Comparison of ENCODE assay signal across 1 cellular context in the genomic region with DNA sequence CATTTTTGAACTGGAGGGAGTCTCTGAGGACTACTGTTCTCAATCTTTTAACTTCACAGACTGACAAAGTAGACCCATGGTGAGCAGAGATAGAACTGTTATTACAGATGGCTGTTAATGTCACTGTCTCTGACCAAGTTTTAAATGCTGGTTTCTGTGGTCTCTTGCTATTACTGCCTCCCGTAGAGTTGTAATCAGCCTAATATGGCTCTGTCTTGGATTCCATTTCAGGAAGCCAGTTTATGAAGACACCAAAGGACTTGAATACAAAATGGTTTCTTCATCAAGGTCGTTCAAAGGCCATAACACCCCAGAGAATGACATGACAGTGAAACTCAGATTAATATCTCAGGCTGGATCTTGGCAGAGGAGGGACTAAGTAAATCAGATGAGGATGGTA.
TF ChIP-seq lines count a peak whose summit lies in the region.

No MANE protein-coding gene starts in this region.

TF ChIP-seq in K562, 482 proteins besides CTCF, POLR2A, EP300 and RAD21 (continues in another document):
- TF ChIP-seq TCF3 (CRISPR knock-in tag; IDR thresholded peaks at IDR 0.05) (peak; percentile 36; the same call in 1 of the 2 replicates), KAT7 (CRISPR knock-in tag; IDR thresholded peaks at IDR 0.05; ENCODE audit: borderline replicate concordance) (no peak), KLF16 (IDR thresholded peaks at IDR 0.05) (no peak), ZNF778 (CRISPR knock-in tag; IDR thresholded peaks at IDR 0.05) (no peak), ZNF354B (CRISPR knock-in tag; IDR thresholded peaks at IDR 0.05) (no peak), TEAD4 (IDR thresholded peaks at IDR 0.05; ENCODE audit: low read length) (peak; percentile 62), TEAD4 (CRISPR knock-in tag; IDR thresholded peaks at IDR 0.05; ENCODE audit: borderline replicate concordance) (no peak), YY1 (IDR thresholded peaks at IDR 0.05; ENCODE audit: borderline replicate concordance in 1 of 3, control insufficient read depth in 1 of 3, extremely low read depth in 1 of 3, insufficient read depth in 3 of 3, insufficient read length in 1 of 3, insufficient replicate concordance in 2 of 3, low read depth in 1 of 3, low read length in 2 of 3) (peak in 1 of 3 experiments; percentile 76), SOX6 (IDR thresholded peaks at IDR 0.05) (no peak), MEF2D (tag; conservative IDR thresholded peaks at IDR 0.05; ENCODE audit: low read depth) (no peak), TBL1XR1 (IDR thresholded peaks at IDR 0.05; ENCODE audit: low read length in 2 of 2) (no peak), PYGO2 (tag; IDR thresholded peaks at IDR 0.05) (0 out of 2 replicates have a peak, but pooled peaks have one; percentile 11), CBFA2T2 (conservative IDR thresholded peaks at IDR 0.05) (peak; percentile 47; the same call in 1 of the 2 replicates), PKNOX1 (IDR thresholded peaks at IDR 0.05) (peak; percentile 27; the same call in 1 of the 2 replicates), KDM1A (IDR thresholded peaks at IDR 0.05) (0 out of 4 replicates have a peak, but pooled peaks of 1 of the 2 experiments have one; percentile 12), NCOR1 (IDR thresholded peaks at IDR 0.05) (peak; percentile 40; the same call in 1 of the 2 replicates), ESRRA (IDR thresholded peaks at IDR 0.05; ENCODE audit: borderline replicate concordance, low read depth) (peak; percentile 80; the same call in 1 of the 2 replicates), SP2 (IDR thresholded peaks at IDR 0.05; ENCODE audit: extremely low read depth, low read depth, low read length, poor library complexity, severe bottlenecking) (no peak), ARID1B (IDR thresholded peaks at IDR 0.05) (0 out of 2 replicates have a peak, but pooled peaks have one; percentile 1), AFF4 (CRISPR knock-in tag; IDR thresholded peaks at IDR 0.05) (no peak), THAP12 (CRISPR knock-in tag; IDR thresholded peaks at IDR 0.05) (no peak), RBM34 (IDR thresholded peaks at IDR 0.05; ENCODE audit: borderline replicate concordance, insufficient read depth, low read length) (no peak), MLX (CRISPR knock-in tag; conservative IDR thresholded peaks at IDR 0.05) (no peak), KAT8 (IDR thresholded peaks at IDR 0.05; ENCODE audit: low read depth) (peak; percentile 62; the same call in 1 of the 2 replicates), BRD4 (IDR thresholded peaks at IDR 0.05) (no peak), TCFL5 (CRISPR knock-in tag; conservative IDR thresholded peaks at IDR 0.05) (no peak), NFRKB (IDR thresholded peaks at IDR 0.05; ENCODE audit: low read depth) (peak; percentile 49; the same call in 1 of the 2 replicates), CBFA2T3 (IDR thresholded peaks at IDR 0.05) (peak; percentile 66), TEAD2 (tag; IDR thresholded peaks at IDR 0.05) (0 out of 2 replicates have a peak, but pooled peaks have one; percentile 12), OTX1 (CRISPR knock-in tag; IDR thresholded peaks at IDR 0.05) (no peak), POLR2AphosphoS5 (IDR thresholded peaks at IDR 0.05; ENCODE audit: control insufficient read depth, insufficient read depth, low read depth, low read length) (no peak), FOS (IDR thresholded peaks at IDR 0.05; ENCODE audit: extremely low read depth, insufficient read length) (no peak), PBX2 (CRISPR knock-in tag; IDR thresholded peaks at IDR 0.05; ENCODE audit: low read depth) (no peak), PBX2 (tag; conservative IDR thresholded peaks at IDR 0.05; ENCODE audit: low read depth) (0 out of 2 replicates have a peak, but pooled peaks have one; percentile 39), EHMT2 (IDR thresholded peaks at IDR 0.05) (no peak), ZC3H11A (IDR thresholded peaks at IDR 0.05; ENCODE audit: low read depth, low read length) (no peak), RFX7 (CRISPR knock-in tag; IDR thresholded peaks at IDR 0.05) (no peak)
- TF ChIP-seq, protein P1, sequence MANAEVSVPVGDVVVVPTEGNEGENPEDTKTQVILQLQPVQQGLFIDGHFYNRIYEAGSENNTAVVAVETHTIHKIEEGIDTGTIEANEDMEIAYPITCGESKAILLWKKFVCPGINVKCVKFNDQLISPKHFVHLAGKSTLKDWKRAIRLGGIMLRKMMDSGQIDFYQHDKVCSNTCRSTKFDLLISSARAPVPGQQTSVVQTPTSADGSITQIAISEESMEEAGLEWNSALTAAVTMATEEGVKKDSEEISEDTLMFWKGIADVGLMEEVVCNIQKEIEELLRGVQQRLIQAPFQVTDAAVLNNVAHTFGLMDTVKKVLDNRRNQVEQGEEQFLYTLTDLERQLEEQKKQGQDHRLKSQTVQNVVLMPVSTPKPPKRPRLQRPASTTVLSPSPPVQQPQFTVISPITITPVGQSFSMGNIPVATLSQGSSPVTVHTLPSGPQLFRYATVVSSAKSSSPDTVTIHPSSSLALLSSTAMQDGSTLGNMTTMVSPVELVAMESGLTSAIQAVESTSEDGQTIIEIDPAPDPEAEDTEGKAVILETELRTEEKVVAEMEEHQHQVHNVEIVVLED (CRISPR knock-in tag; IDR thresholded peaks at IDR 0.05), result no peak
- TF ChIP-seq, protein P2, sequence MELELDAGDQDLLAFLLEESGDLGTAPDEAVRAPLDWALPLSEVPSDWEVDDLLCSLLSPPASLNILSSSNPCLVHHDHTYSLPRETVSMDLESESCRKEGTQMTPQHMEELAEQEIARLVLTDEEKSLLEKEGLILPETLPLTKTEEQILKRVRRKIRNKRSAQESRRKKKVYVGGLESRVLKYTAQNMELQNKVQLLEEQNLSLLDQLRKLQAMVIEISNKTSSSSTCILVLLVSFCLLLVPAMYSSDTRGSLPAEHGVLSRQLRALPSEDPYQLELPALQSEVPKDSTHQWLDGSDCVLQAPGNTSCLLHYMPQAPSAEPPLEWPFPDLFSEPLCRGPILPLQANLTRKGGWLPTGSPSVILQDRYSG (tag; conservative IDR thresholded peaks at IDR 0.05; ENCODE audit: low read depth), result 0 out of 2 replicates have a peak, but pooled peaks have one; percentile 46
- TF ChIP-seq, protein P3, sequence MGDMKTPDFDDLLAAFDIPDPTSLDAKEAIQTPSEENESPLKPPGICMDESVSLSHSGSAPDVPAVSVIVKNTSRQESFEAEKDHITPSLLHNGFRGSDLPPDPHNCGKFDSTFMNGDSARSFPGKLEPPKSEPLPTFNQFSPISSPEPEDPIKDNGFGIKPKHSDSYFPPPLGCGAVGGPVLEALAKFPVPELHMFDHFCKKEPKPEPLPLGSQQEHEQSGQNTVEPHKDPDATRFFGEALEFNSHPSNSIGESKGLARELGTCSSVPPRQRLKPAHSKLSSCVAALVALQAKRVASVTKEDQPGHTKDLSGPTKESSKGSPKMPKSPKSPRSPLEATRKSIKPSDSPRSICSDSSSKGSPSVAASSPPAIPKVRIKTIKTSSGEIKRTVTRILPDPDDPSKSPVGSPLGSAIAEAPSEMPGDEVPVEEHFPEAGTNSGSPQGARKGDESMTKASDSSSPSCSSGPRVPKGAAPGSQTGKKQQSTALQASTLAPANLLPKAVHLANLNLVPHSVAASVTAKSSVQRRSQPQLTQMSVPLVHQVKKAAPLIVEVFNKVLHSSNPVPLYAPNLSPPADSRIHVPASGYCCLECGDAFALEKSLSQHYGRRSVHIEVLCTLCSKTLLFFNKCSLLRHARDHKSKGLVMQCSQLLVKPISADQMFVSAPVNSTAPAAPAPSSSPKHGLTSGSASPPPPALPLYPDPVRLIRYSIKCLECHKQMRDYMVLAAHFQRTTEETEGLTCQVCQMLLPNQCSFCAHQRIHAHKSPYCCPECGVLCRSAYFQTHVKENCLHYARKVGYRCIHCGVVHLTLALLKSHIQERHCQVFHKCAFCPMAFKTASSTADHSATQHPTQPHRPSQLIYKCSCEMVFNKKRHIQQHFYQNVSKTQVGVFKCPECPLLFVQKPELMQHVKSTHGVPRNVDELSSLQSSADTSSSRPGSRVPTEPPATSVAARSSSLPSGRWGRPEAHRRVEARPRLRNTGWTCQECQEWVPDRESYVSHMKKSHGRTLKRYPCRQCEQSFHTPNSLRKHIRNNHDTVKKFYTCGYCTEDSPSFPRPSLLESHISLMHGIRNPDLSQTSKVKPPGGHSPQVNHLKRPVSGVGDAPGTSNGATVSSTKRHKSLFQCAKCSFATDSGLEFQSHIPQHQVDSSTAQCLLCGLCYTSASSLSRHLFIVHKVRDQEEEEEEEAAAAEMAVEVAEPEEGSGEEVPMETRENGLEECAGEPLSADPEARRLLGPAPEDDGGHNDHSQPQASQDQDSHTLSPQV (IDR thresholded peaks at IDR 0.05), result 0 out of 2 replicates have a peak, but pooled peaks have one; percentile 25
- TF ChIP-seq, protein P4, sequence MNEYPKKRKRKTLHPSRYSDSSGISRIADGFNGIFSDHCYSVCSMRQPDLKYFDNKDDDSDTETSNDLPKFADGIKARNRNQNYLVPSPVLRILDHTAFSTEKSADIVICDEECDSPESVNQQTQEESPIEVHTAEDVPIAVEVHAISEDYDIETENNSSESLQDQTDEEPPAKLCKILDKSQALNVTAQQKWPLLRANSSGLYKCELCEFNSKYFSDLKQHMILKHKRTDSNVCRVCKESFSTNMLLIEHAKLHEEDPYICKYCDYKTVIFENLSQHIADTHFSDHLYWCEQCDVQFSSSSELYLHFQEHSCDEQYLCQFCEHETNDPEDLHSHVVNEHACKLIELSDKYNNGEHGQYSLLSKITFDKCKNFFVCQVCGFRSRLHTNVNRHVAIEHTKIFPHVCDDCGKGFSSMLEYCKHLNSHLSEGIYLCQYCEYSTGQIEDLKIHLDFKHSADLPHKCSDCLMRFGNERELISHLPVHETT (CRISPR knock-in tag; conservative IDR thresholded peaks at IDR 0.05 in 1 of 2, IDR thresholded peaks at IDR 0.05 in 1 of 2), result peak in 1 of 2 experiments; percentile 44; a peak in 1 of 4 replicates
